ENCODE assay signal across 8 cellular contexts in the genomic region with DNA sequence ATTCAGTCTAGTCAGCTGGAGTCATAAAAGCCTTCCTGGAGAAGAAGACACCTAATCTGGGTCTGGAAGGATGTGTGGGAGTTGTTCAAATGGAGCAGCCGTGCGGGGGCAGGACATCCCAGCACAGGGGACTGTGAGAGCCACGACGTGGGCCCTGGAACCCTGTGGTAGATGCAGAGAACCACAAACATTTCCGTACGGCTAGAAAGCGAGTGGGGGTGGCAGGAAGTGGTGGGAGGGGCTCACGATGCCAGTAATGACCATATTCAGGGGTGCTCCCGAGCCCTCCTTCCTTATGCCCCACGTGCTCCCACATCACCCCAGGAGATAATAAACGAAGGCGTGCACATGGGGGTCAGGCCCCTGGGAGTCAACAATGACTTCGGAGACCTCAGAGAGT. TPM values are rescaled to one million over a fixed set of nuclear protein-coding genes. Genes with fewer than 3 reads are reported as not detected.
A peak's percentile ranks its signal among the peaks of the same experiment; 100 is the strongest.
DNase-seq lines count a peak whose midpoint lies in the region; ATAC-seq and TF ChIP-seq lines count a peak whose summit lies in the region.

No MANE protein-coding gene starts in this region.

- no peak for TF ChIP-seq CTCF in AG10803 (conservative IDR thresholded peaks at IDR 0.05; ENCODE audit: low read length)
- no peak for TF ChIP-seq CTCF in WTC11 (IDR thresholded peaks at IDR 0.05)

- no peak overlapping the region for H3K4me3 ChIP-seq in AG10803 (ENCODE audit: low read length)

- intact Hi-C loops in head of caudate nucleus (cut with DNase I) = no loop called here

- ATAC-seq in HG02870 (IDR thresholded peaks at IDR 0.05; ENCODE audit: unreplicated experiment) (peak; percentile 49), WTC11 (no peak), GM21717 (IDR thresholded peaks at IDR 0.05; ENCODE audit: unreplicated experiment) (no peak)

- DNase-seq in AG10803 (ENCODE audit: low read depth) = peak; percentile 76
- peak; percentile 88 for DNase-seq in activated CD8-positive, alpha-beta memory T cell treated with anti-CD3 and anti-CD28 coated beads for 24 hours
- DNase-seq in head of caudate nucleus = peak in 39 of 42 donors; percentile 13 to 81 (median 51)
- DNase-seq in stimulated activated CD4-positive, alpha-beta T cell treated with anti-CD3 and anti-CD28 coated beads, TNF-alpha, amount 100 ng/mL, for 48 hours (ENCODE audit: low read depth in 3 of 3) = peak; percentile 67 to 83 (median 81)
- DNase-seq in DMS 273 treated with DMSO at 0.1 percent for 48 hours (lab: John Stamatoyannopoulos, UW) = no peak
- no peak for DNase-seq in WTC11 (ENCODE audit: low spot score)

- peaks cover 12% of the 10 kb centered on the region for H3K9me3 Mint-ChIP-seq in WTC11

- H3K36me3 Mint-ChIP-seq in WTC11 = peaks cover 8% of the 10 kb centered on the region

- peaks cover 42% of the 10 kb centered on the region for H3K4me1 Mint-ChIP-seq in WTC11

- POLR2A ChIA-PET in WTC11 (lab: Charles Lee) = interaction anchor here (0.8 to 1.3 kb wide), 2 partner anchors 13 to 40 kb away, joined by 3 read pairs; no protein-coding TSS in a partner anchor

- CTCF ChIA-PET in WTC11 (lab: Charles Lee) = interaction anchor here (0.8 to 10.0 kb wide), 5 partner anchors 14 to 40 kb away, joined by 3 to 63 read pairs (median 6); no protein-coding TSS in a partner anchor

- no peak overlapping the region for H3K4me3 Mint-ChIP-seq in WTC11

- no peaks in the 10 kb centered on the region for H3K27me3 Mint-ChIP-seq in WTC11 (ENCODE audit: low read depth)

- H3K27ac Mint-ChIP-seq in WTC11 = no peak overlapping the region

TF ChIP-seq in WTC11, 78 proteins besides CTCF, POLR2A, EP300 and RAD21:
- TF ChIP-seq GRHL2 (CRISPR knock-in tag; IDR thresholded peaks at IDR 0.05; ENCODE audit: insufficient replicate concordance, severe bottlenecking) (no peak), ESRRA (CRISPR knock-in tag; IDR thresholded peaks at IDR 0.05; ENCODE audit: borderline replicate concordance) (no peak), FOXJ3 (CRISPR knock-in tag; IDR thresholded peaks at IDR 0.05; ENCODE audit: borderline replicate concordance) (no peak), KAT7 (CRISPR knock-in tag; IDR thresholded peaks at IDR 0.05; ENCODE audit: borderline replicate concordance) (no peak), SMAD3 (CRISPR knock-in tag; IDR thresholded peaks at IDR 0.05; ENCODE audit: borderline replicate concordance) (no peak), ZNF317 (CRISPR knock-in tag; IDR thresholded peaks at IDR 0.05; ENCODE audit: borderline replicate concordance, low read depth) (no peak), CBFB (CRISPR knock-in tag; IDR thresholded peaks at IDR 0.05; ENCODE audit: low read depth) (no peak), FOXP1 (CRISPR knock-in tag; IDR thresholded peaks at IDR 0.05; ENCODE audit: borderline replicate concordance) (no peak), IRF2 (CRISPR knock-in tag; IDR thresholded peaks at IDR 0.05; ENCODE audit: borderline replicate concordance, low read depth) (no peak), SMAD4 (CRISPR knock-in tag; IDR thresholded peaks at IDR 0.05) (no peak), RORB (CRISPR knock-in tag; IDR thresholded peaks at IDR 0.05) (no peak), NFYB (CRISPR knock-in tag; conservative IDR thresholded peaks at IDR 0.05; ENCODE audit: low read depth) (no peak)
- TF ChIP-seq, protein P1, sequence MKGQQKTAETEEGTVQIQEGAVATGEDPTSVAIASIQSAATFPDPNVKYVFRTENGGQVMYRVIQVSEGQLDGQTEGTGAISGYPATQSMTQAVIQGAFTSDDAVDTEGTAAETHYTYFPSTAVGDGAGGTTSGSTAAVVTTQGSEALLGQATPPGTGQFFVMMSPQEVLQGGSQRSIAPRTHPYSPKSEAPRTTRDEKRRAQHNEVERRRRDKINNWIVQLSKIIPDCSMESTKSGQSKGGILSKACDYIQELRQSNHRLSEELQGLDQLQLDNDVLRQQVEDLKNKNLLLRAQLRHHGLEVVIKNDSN (CRISPR knock-in tag; IDR thresholded peaks at IDR 0.05) = no peak
- TF ChIP-seq, protein P2, sequence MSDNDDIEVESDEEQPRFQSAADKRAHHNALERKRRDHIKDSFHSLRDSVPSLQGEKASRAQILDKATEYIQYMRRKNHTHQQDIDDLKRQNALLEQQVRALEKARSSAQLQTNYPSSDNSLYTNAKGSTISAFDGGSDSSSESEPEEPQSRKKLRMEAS (CRISPR knock-in tag; IDR thresholded peaks at IDR 0.05) = no peak
- TF ChIP-seq, protein P3, sequence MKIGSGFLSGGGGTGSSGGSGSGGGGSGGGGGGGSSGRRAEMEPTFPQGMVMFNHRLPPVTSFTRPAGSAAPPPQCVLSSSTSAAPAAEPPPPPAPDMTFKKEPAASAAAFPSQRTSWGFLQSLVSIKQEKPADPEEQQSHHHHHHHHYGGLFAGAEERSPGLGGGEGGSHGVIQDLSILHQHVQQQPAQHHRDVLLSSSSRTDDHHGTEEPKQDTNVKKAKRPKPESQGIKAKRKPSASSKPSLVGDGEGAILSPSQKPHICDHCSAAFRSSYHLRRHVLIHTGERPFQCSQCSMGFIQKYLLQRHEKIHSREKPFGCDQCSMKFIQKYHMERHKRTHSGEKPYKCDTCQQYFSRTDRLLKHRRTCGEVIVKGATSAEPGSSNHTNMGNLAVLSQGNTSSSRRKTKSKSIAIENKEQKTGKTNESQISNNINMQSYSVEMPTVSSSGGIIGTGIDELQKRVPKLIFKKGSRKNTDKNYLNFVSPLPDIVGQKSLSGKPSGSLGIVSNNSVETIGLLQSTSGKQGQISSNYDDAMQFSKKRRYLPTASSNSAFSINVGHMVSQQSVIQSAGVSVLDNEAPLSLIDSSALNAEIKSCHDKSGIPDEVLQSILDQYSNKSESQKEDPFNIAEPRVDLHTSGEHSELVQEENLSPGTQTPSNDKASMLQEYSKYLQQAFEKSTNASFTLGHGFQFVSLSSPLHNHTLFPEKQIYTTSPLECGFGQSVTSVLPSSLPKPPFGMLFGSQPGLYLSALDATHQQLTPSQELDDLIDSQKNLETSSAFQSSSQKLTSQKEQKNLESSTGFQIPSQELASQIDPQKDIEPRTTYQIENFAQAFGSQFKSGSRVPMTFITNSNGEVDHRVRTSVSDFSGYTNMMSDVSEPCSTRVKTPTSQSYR (CRISPR knock-in tag; IDR thresholded peaks at IDR 0.05) = no peak
- TF ChIP-seq, protein P4, sequence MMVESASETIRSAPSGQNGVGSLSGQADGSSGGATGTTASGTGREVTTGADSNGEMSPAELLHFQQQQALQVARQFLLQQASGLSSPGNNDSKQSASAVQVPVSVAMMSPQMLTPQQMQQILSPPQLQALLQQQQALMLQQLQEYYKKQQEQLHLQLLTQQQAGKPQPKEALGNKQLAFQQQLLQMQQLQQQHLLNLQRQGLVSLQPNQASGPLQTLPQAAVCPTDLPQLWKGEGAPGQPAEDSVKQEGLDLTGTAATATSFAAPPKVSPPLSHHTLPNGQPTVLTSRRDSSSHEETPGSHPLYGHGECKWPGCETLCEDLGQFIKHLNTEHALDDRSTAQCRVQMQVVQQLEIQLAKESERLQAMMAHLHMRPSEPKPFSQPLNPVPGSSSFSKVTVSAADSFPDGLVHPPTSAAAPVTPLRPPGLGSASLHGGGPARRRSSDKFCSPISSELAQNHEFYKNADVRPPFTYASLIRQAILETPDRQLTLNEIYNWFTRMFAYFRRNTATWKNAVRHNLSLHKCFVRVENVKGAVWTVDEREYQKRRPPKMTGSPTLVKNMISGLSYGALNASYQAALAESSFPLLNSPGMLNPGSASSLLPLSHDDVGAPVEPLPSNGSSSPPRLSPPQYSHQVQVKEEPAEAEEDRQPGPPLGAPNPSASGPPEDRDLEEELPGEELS (CRISPR knock-in tag; IDR thresholded peaks at IDR 0.05) = no peak
TF ChIP-seq in WTC11: peak in this region for 0.

RNA-seq across cellular contexts. Expression of a gene that starts 21.0 kb away (rescaled TPM):
- total RNA-seq in WTC11 (2021) = 2.6 to 4.4 TPM (median 3.9 TPM) in 3 replicates

RNA-seq across cellular contexts. Expression of a gene that starts 52.1 kb away (rescaled TPM):
- total RNA-seq in WTC11 (2021) = 7.7 to 10.3 TPM (median 9.7 TPM) in 3 replicates

Comparison
In these comparisons a context has a peak if more than half of its experiments do, and no peak if none do; other contexts are left out.
1. DNase-seq: peak in AG10803 (single experiment), activated CD8-positive, alpha-beta memory T cell treated with anti-CD3 and anti-CD28 coated beads for 24 hours (single experiment), head of caudate nucleus (39 of 42) and stimulated activated CD4-positive, alpha-beta T cell treated with anti-CD3 and anti-CD28 coated beads, TNF-alpha, amount 100 ng/mL, for 48 hours (3 of 3); none in DMS 273 treated with DMSO at 0.1 percent for 48 hours (single experiment) and WTC11 (single experiment).